Comparison of ENCODE assay signal across 14 cellular contexts in the genomic region with DNA sequence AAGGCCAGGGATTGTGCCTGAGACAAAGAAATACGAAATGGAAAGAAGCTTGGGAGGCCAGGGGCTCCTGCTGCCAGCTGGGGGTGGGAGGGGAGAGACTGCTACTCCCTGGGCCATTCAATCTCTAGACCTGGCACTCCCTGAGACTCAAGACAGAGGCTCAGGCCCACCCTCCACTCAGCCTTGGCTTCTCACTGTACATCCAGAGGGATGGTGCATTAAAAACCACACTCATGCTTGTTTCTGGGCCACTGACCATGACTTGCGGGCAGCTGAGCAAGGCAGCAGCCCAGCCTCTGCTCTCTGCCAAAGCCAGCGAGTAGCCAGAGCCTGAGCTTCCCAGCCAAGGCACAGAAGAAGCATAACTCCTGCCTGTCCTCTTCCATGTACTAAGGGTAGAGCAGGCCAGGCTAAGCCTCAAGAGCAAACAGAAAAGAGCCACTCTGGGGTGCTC. TPM values are rescaled to one million over a fixed set of nuclear protein-coding genes. Genes with fewer than 3 reads are reported as not detected.
DNase-seq lines count a peak whose midpoint lies in the region; ATAC-seq and TF ChIP-seq lines count a peak whose summit lies in the region.
"Had no signal": no experiment of that assay in that cellular context is flagged by ENCODE, and none has a peak within 500 bp of the region (broad histone marks: within the 10 kb centered on the region; RNA-seq: fewer than 3 reads in every experiment).

No MANE protein-coding gene starts in this region.

- peaks cover 6% of the 10 kb centered on the region for H3K79me2 ChIP-seq in GM23248 (ENCODE audit: insufficient read depth)

- intact Hi-C loops in ascending aorta (cut with DNase I) = loop anchor here (5.0 kb wide), 1 partner anchor 67 kb away; no protein-coding TSS in a partner anchor
- intact Hi-C loops in right lobe of liver (cut with DNase I) = no loop called here

- H3K4me3 ChIP-seq in ascending aorta (no peak overlapping the region), right lobe of liver (no peak overlapping the region), GM23248 (no peak overlapping the region)
- H3K4me3 ChIP-seq: hepatocyte, left lung had no signal

- H3K36me3 ChIP-seq in ascending aorta (no peaks in the 10 kb centered on the region), right lobe of liver (no peaks in the 10 kb centered on the region), GM23248 (ENCODE audit: low read depth) (no peaks in the 10 kb centered on the region)
- H3K36me3 ChIP-seq: left lung, neutrophil had no signal

- no peaks in the 10 kb centered on the region for H3K9me3 ChIP-seq in ascending aorta
- H3K9me3 ChIP-seq in right lobe of liver = no peaks in the 10 kb centered on the region
- H3K9me3 ChIP-seq in GM23248 (ENCODE audit: low read depth) = no peaks in the 10 kb centered on the region
- H3K9me3 ChIP-seq: left lung, neutrophil had no signal

- H3F3A ChIP-seq in GM23248 (ENCODE audit: insufficient read depth) = no peaks in the 10 kb centered on the region

- peaks cover 11 to 14% of the 10 kb centered on the region in 2 donors for H3K4me1 ChIP-seq in ascending aorta
- peaks cover 0 to 45% (median 21%) of the 10 kb centered on the region in 4 donors for H3K4me1 ChIP-seq in right lobe of liver
- H3K4me1 ChIP-seq in GM23248 (ENCODE audit: insufficient read depth) = peaks cover 1% of the 10 kb centered on the region; the same call in 1 of the 2 replicates

- H3K4me2 ChIP-seq in GM23248 (ENCODE audit: unreplicated experiment) = no peak overlapping the region
- H3K4me2 ChIP-seq: hepatocyte had no signal

- 33% methylated on average over 1 of the region's 3 CpGs for WGBS in right lobe of liver (ENCODE audit: insufficient coverage, low coverage, low lambda C conversion rate, missing lambda C conversion rate)
- WGBS in GM23248 (ENCODE audit: low coverage in 1 of 2, low lambda C conversion rate in 2 of 2, missing lambda C conversion rate in 2 of 2), 2 experiments = 84 to 91% methylated on average over 3 of the region's 3 CpGs

- TF ChIP-seq CTCF in ascending aorta (IDR thresholded peaks at IDR 0.05) = no peak
- no peak for TF ChIP-seq CTCF in right lobe of liver (IDR thresholded peaks at IDR 0.05)

- no peaks in the 10 kb centered on the region for H3K9me2 ChIP-seq in GM23248 (ENCODE audit: insufficient read depth)

- H3K27ac ChIP-seq in ascending aorta = peak overlapping the region; percentile 43 to 68
- H3K27ac ChIP-seq in right lobe of liver = peak overlapping the region in 2 of 3 donors; percentile 24 to 67
- H3K27ac ChIP-seq in GM23248 = no peak overlapping the region
- H3K27ac ChIP-seq: hepatocyte, neutrophil had no signal

- DNase-seq in DMS79 (lab: John Stamatoyannopoulos, UW) (peak; percentile 57), ascending aorta (ENCODE audit: low spot score in 2 of 2) (no peak), right lobe of liver (no peak), retina (peak; percentile 47), NK-92 (lab: John Stamatoyannopoulos, UW; ENCODE audit: unreplicated experiment) (no peak), NCI-H226 (no peak), NCI-H1092 (lab: John Stamatoyannopoulos, UW) (no peak), GM23248 (no peak)
- DNase-seq: activated naive CD4-positive, alpha-beta T cell treated with Interleukin-2 at 50 U/mL for 16 hours; DMS53; left lung had no signal

- no peak overlapping the region for H3K9ac ChIP-seq in GM23248

- peak; percentile 33 to 65 (median 61) for ATAC-seq in right lobe of liver
- ATAC-seq: left lung, SK-N-SH treated with all-trans-retinoic acid at 6 μM for 48 hours had no signal

- no peaks in the 10 kb centered on the region for H4K20me1 ChIP-seq in GM23248 (ENCODE audit: insufficient read depth)

- in situ Hi-C loops in GM23248 (cut with MboI) = no loop called here

- no peak for TF ChIP-seq POLR2A in right lobe of liver (IDR thresholded peaks at IDR 0.05)

- no peaks in the 10 kb centered on the region for H3K27me3 ChIP-seq in ascending aorta
- no peaks in the 10 kb centered on the region for H3K27me3 ChIP-seq in right lobe of liver
- H3K27me3 ChIP-seq in GM23248 (replicated peaks; ENCODE audit: insufficient read depth) = no peaks in the 10 kb centered on the region
- H3K27me3 ChIP-seq: hepatocyte, left lung, neutrophil had no signal

- no peak overlapping the region for H2AFZ ChIP-seq in GM23248
- H2AFZ ChIP-seq: hepatocyte had no signal

RNA-seq across cellular contexts. Expression of a gene that starts 41.5 kb away (rescaled TPM):
- total RNA-seq in ascending aorta = 8.4 TPM
- total RNA-seq in right lobe of liver = 10 to 100 TPM in 4 of 6 experiments, 1 to 10 TPM in 2; 5.8 to 24.7 (median 14.2) TPM
- 2.0 and 2.1 TPM in 2 replicates for total RNA-seq in GM23248 (2014; rRNA removed; shearing (Covaris generic))
- polyA plus RNA-seq in GM23248 (2016; fragmentation: Nextera tagmentation; extraction: Ambion mirVana) = 0.37 and 0.63 TPM in 2 replicates

Comparison
In these comparisons a context has a peak if more than half of its experiments do, and no peak if none do; other contexts are left out.
1. DNase-seq: peak in DMS79 (single experiment) and retina (single experiment); none in ascending aorta (0 of 2), right lobe of liver (0 of 3), NK-92 (single experiment), NCI-H226 (single experiment), NCI-H1092 (single experiment) and GM23248 (single experiment).